In the genomic region with DNA sequence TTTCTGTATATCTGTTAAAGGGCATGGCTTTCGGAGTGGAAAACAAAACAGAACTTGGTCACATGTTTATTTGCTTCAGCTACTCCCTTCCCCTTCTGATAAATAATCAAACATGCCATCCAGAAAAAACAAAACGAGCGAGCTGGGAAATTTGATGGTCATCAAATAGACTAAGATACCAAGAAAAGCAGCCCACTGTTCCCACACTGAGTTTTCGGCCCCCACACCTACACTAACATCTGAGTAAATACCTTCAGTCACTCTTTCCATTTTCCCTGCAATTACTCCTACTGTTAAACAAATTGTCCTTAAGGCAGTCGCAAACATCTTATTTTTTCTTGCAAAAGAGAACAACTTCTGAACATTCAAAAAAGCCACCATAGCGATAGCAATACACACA, we compare ENCODE assay signal across 2 cellular contexts.
TF ChIP-seq lines count a peak whose summit lies in the region.

No MANE protein-coding gene starts in this region.

TF ChIP-seq in liver, 16 proteins besides CTCF, POLR2A, EP300 and RAD21 (continued from another document):
- TF ChIP-seq, protein P1, sequence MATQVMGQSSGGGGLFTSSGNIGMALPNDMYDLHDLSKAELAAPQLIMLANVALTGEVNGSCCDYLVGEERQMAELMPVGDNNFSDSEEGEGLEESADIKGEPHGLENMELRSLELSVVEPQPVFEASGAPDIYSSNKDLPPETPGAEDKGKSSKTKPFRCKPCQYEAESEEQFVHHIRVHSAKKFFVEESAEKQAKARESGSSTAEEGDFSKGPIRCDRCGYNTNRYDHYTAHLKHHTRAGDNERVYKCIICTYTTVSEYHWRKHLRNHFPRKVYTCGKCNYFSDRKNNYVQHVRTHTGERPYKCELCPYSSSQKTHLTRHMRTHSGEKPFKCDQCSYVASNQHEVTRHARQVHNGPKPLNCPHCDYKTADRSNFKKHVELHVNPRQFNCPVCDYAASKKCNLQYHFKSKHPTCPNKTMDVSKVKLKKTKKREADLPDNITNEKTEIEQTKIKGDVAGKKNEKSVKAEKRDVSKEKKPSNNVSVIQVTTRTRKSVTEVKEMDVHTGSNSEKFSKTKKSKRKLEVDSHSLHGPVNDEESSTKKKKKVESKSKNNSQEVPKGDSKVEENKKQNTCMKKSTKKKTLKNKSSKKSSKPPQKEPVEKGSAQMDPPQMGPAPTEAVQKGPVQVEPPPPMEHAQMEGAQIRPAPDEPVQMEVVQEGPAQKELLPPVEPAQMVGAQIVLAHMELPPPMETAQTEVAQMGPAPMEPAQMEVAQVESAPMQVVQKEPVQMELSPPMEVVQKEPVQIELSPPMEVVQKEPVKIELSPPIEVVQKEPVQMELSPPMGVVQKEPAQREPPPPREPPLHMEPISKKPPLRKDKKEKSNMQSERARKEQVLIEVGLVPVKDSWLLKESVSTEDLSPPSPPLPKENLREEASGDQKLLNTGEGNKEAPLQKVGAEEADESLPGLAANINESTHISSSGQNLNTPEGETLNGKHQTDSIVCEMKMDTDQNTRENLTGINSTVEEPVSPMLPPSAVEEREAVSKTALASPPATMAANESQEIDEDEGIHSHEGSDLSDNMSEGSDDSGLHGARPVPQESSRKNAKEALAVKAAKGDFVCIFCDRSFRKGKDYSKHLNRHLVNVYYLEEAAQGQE (IDR thresholded peaks at IDR 0.05) = peak; percentile 31

TF ChIP-seq in HepG2, 621 proteins besides CTCF, POLR2A, EP300 and RAD21 (continued from another document):
- TF ChIP-seq ZNF407 (CRISPR knock-in tag; IDR thresholded peaks at IDR 0.05; ENCODE audit: not compliant biosample characterization) = no peak
- no peak for TF ChIP-seq ZSCAN5A (CRISPR knock-in tag; IDR thresholded peaks at IDR 0.05; ENCODE audit: borderline replicate concordance)
- TF ChIP-seq NR2F6 (IDR thresholded peaks at IDR 0.05) = no peak
- no peak for TF ChIP-seq NR2F6 (CRISPR knock-in tag; IDR thresholded peaks at IDR 0.05)
- no peak for TF ChIP-seq THRA (CRISPR knock-in tag; IDR thresholded peaks at IDR 0.05; ENCODE audit: borderline replicate concordance)
- TF ChIP-seq ZNF724P (CRISPR knock-in tag; IDR thresholded peaks at IDR 0.05; ENCODE audit: borderline replicate concordance) = no peak
- no peak for TF ChIP-seq NR2F1 (CRISPR knock-in tag; IDR thresholded peaks at IDR 0.05)
- TF ChIP-seq, protein P2, sequence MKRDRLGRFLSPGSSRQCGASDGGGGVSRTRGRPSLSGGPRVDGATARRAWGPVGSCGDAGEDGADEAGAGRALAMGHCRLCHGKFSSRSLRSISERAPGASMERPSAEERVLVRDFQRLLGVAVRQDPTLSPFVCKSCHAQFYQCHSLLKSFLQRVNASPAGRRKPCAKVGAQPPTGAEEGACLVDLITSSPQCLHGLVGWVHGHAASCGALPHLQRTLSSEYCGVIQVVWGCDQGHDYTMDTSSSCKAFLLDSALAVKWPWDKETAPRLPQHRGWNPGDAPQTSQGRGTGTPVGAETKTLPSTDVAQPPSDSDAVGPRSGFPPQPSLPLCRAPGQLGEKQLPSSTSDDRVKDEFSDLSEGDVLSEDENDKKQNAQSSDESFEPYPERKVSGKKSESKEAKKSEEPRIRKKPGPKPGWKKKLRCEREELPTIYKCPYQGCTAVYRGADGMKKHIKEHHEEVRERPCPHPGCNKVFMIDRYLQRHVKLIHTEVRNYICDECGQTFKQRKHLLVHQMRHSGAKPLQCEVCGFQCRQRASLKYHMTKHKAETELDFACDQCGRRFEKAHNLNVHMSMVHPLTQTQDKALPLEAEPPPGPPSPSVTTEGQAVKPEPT (CRISPR knock-in tag; IDR thresholded peaks at IDR 0.05; ENCODE audit: low read depth) = no peak
- TF ChIP-seq STAT5B (CRISPR knock-in tag; IDR thresholded peaks at IDR 0.05) = no peak
